In genomic region chr4:113049421-113050355, GRCh38 we compare ENCODE assay signal across 8 cellular contexts. TPM values are rescaled to one million over a fixed set of nuclear protein-coding genes. Genes with fewer than 3 reads are reported as not detected.
DNase-seq lines count a peak whose midpoint lies in the region; ATAC-seq and TF ChIP-seq lines count a peak whose summit lies in the region.

ANK2 (plus strand) TSS chr4:113049653; CDS start chr4:113049729, 76 bp downstream.

- peak; percentile 6 to 48 for DNase-seq in NCI-H526 (lab: John Stamatoyannopoulos, UW)
- no peak for DNase-seq in NCI-H526 treated with DMSO at 0.1 percent for 48 hours (lab: John Stamatoyannopoulos, UW)
- DNase-seq in dermis blood vessel endothelial cell = no peak
- DNase-seq in lung microvascular endothelial cell (ENCODE audit: low read depth in 2 of 2) = no peak
- DNase-seq in uterus = no peak
- no peak for DNase-seq in EL
- no peak for DNase-seq in DMS114 treated with DMSO at 0.1 percent for 48 hours (lab: John Stamatoyannopoulos, UW; ENCODE audit: unreplicated experiment)

- TF ChIP-seq POLR2A in uterus (IDR thresholded peaks at IDR 0.05) = no peak

- intact Hi-C loops in uterus (cut with DNase I; ENCODE audit: low total_unique reads) = no loop called here

- no peaks in the 10 kb centered on the region for H3K36me3 ChIP-seq in uterus

- ATAC-seq in HG02970 (IDR thresholded peaks at IDR 0.05; ENCODE audit: low FRiP score, unreplicated experiment) = no peak

- no peak for TF ChIP-seq CTCF in uterus (IDR thresholded peaks at IDR 0.05)

- H3K27ac ChIP-seq in uterus = peak within 1 kb of the TSS in 1 of 2 donors; percentile 31

- no peaks in the 10 kb centered on the region for H3K4me1 ChIP-seq in uterus

- no peaks in the 10 kb centered on the region for H3K9me3 ChIP-seq in uterus

- H3K27me3 ChIP-seq in uterus = no peaks in the 10 kb centered on the region

- peak within 1 kb of the TSS in 1 of 2 donors; percentile 11 for H3K4me3 ChIP-seq in uterus

RNA-seq across cellular contexts. Expression of gene ANK2, which starts in this region (rescaled TPM):
- total RNA-seq in dermis blood vessel endothelial cell (41.4 and 65.1 TPM in 2 replicates), lung microvascular endothelial cell (35.1 and 55.8 TPM in 2 replicates), uterus (100 to 1,000 TPM in 1 of 4 donors, 10 to 100 TPM in 3; 27.4 to 142 (median 47.2) TPM)

Comparison
In these comparisons a context has a peak if more than half of its experiments do, and no peak if none do; other contexts are left out.
1. DNase-seq: peak in NCI-H526 (2 of 2); none in NCI-H526 treated with DMSO at 0.1 percent for 48 hours (single experiment), dermis blood vessel endothelial cell (single experiment), lung microvascular endothelial cell (0 of 2), uterus (0 of 2), EL (single experiment) and DMS114 treated with DMSO at 0.1 percent for 48 hours (single experiment).